Comparison of ENCODE assay signal across 13 cellular contexts in the genomic region with DNA sequence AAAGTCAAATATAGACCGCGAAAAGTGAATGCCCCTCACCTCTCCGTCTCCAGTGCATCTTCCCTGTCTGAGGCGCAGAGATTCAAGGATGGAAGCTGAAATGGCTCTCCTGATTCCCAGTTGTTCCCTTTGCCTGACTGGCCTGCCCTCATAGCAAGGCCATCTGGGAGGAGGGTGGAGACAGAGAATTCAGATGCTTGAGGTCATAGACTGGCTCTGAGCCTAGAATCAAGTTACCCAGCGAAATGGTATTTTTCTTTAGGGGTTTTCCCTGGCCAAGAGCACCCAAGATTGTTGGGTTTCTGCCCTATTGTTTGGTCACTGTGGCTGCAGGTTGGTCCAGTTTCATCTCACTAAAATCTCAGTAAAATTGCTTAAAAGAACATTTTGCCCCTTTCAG. TPM values are rescaled to one million over a fixed set of nuclear protein-coding genes. Genes with fewer than 3 reads are reported as not detected.
DNase-seq lines count a peak whose midpoint lies in the region; ATAC-seq, FAIRE-seq and TF ChIP-seq lines count a peak whose summit lies in the region.
"Had no signal": no experiment of that assay in that cellular context is flagged by ENCODE, and none has a peak within 500 bp of the region (broad histone marks: within the 10 kb centered on the region; RNA-seq: fewer than 3 reads in every experiment).

No MANE protein-coding gene starts in this region.

- ATAC-seq in GM21526 (IDR thresholded peaks at IDR 0.05; ENCODE audit: low FRiP score, unreplicated experiment), result no peak

- H3K9me3 ChIP-seq in skeletal muscle satellite cell (replicated peaks; ENCODE audit: low read length) (no peaks in the 10 kb centered on the region), Peyer's patch (no peaks in the 10 kb centered on the region)
- H3K9me3 ChIP-seq: psoas muscle had no signal

- no peak for TF ChIP-seq POLR2A in Peyer's patch (IDR thresholded peaks at IDR 0.05)

- H3K4me1 ChIP-seq in skeletal muscle satellite cell (ENCODE audit: control insufficient read depth, insufficient read depth, low read length) (peaks cover 36% of the 10 kb centered on the region), Peyer's patch (peaks cover 0 to 5% (median 0%) of the 10 kb centered on the region in 4 donors)

- peak overlapping the region; percentile 21 for H3K4me2 ChIP-seq in skeletal muscle satellite cell (ENCODE audit: low read length)
- H3K4me2 ChIP-seq: hepatocyte had no signal

- no peak for TF ChIP-seq CTCF in Peyer's patch (IDR thresholded peaks at IDR 0.05)

- no peak overlapping the region for H3K27ac ChIP-seq in Peyer's patch
- H3K27ac ChIP-seq: hepatocyte, psoas muscle had no signal

- FAIRE-seq in RCC 7860 (lab: Jason Lieb, UNC), result no peak
- FAIRE-seq: A204.1 had no signal

- H3K9ac ChIP-seq in skeletal muscle satellite cell (ENCODE audit: low read depth, low read length), result peak overlapping the region; percentile 29

- peak; percentile 18 for DNase-seq in DMS53 (lab: John Stamatoyannopoulos, UW)
- DNase-seq in DMS53 treated with DMSO at 0.1 percent for 48 hours (lab: John Stamatoyannopoulos, UW; ENCODE audit: unreplicated experiment), result no peak
- peak; percentile 23 for DNase-seq in RCC 7860 (ENCODE audit: low spot score)
- peak; percentile 77 for DNase-seq in fibroblast of gingiva (ENCODE audit: low read depth)
- no peak for DNase-seq in stimulated activated CD4-positive, alpha-beta T cell treated with anti-CD3 and anti-CD28 coated beads, Interleukin-4, amount 100 ng/mL, for 4 hours
- no peak for DNase-seq in Peyer's patch
- DNase-seq: activated naive CD4-positive, alpha-beta T cell; NCI-H187; psoas muscle had no signal

- H3K4me3 ChIP-seq in skeletal muscle satellite cell (ENCODE audit: low read length), result no peak overlapping the region
- H3K4me3 ChIP-seq in Peyer's patch, result no peak overlapping the region
- H3K4me3 ChIP-seq: hepatocyte, psoas muscle had no signal

- H3K36me3 ChIP-seq in skeletal muscle satellite cell (ENCODE audit: insufficient read depth, low read length) (peaks cover 68% of the 10 kb centered on the region), Peyer's patch (peaks cover 0 to 96% (median 6%) of the 10 kb centered on the region in 3 donors)

- H3K27me3 ChIP-seq in skeletal muscle satellite cell (ENCODE audit: control insufficient read depth, insufficient read depth, low read length) (no peaks in the 10 kb centered on the region), Peyer's patch (no peaks in the 10 kb centered on the region)
- H3K27me3 ChIP-seq: hepatocyte had no signal

RNA-seq across cellular contexts. Expression of a gene that starts 7.2 kb away (rescaled TPM):
- total RNA-seq in skeletal muscle satellite cell (2012; rRNA removed), result 16.5 and 21.0 TPM in 2 replicates
- total RNA-seq in Peyer's patch, result 10 to 100 TPM; 19.2 to 38.0 (median 28.3) TPM

RNA-seq across cellular contexts. Expression of a gene that starts 46.8 kb away (rescaled TPM):
- total RNA-seq in skeletal muscle satellite cell (2012; rRNA removed), result 5.1 and 5.9 TPM in 2 replicates
- 10 to 100 TPM in 2 of 4 donors, 1 to 10 TPM in 2; 8.0 to 12.1 (median 10.3) TPM for total RNA-seq in Peyer's patch

RNA-seq across cellular contexts. Expression of a gene that starts 52.6 kb away (rescaled TPM):
- 0.87 and 1.8 TPM in 2 replicates for total RNA-seq in skeletal muscle satellite cell (2012; rRNA removed)
- 10 to 100 TPM in 1 of 4 donors, 1 to 10 TPM in 3; 1.4 to 11.6 (median 2.0) TPM for total RNA-seq in Peyer's patch

Comparison
In these comparisons a context has a peak if more than half of its experiments do, and no peak if none do; other contexts are left out.
1. DNase-seq: peak in DMS53 (single experiment), RCC 7860 (single experiment) and fibroblast of gingiva (single experiment); none in DMS53 treated with DMSO at 0.1 percent for 48 hours (single experiment), stimulated activated CD4-positive, alpha-beta T cell treated with anti-CD3 and anti-CD28 coated beads, Interleukin-4, amount 100 ng/mL, for 4 hours (0 of 2) and Peyer's patch (0 of 3).